11 cellular contexts compared by ENCODE assay signal in the genomic region with DNA sequence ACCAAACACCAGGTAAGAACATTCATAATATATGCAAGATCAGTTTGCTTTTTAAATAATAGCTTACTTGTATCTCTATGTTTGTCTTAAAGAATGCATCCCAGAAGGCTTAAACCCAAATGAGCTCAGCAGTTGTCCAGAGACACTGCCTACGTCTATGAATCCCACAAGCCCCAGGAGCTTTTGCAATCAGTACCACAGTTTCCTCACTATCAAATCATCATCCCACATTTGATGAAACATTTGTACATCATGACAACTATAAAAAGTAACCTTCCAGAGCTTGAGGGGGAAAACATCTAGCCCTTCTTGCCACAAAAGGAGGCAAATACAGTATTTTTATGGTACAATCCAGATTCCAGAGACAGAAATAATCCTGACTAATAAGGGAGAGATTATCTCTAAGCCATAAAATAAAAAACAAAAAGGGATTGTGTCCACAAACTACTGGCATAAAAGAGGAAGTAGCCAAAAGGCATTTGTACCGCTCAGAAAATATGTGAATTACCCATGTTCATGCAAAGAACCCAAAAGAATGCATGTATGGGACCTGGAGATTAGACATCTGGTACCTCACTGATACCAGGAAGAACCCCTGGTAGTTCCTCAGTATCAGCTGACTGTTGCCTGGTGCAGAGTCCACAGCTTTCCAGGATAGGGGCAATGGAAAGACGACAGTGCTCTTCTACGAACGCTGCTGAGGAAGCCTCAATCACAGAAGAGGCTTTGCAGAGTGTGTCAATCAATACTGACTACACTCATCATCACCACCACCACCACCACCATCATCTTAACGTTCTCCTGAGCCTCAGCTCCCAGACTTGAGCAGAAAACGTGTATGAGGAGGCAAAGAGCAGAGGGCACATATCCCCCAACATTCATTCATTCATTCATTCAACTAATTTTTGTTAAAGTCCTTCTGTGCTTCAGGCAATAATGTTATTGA.
A peak's percentile ranks its signal among the peaks of the same experiment; 100 is the strongest.
DNase-seq lines count a peak whose midpoint lies in the region; ATAC-seq and TF ChIP-seq lines count a peak whose summit lies in the region.
"Had no signal": no experiment of that assay in that cellular context is flagged by ENCODE, and none has a peak within 500 bp of the region (broad histone marks: within the 10 kb centered on the region; RNA-seq: fewer than 3 reads in every experiment).

No MANE protein-coding gene starts in this region.

- no peaks in the 10 kb centered on the region; the same call in 1 of the 2 replicates for H3K36me3 Mint-ChIP-seq in HFFc6 (ENCODE audit: low read depth)

- peak overlapping the region in 1 of 2 donors; percentile 19 for H3K4me3 ChIP-seq in tibial artery
- H3K4me3 ChIP-seq: PC-9 had no signal

- peak overlapping the region; percentile 91 for H3K27ac Mint-ChIP-seq in HFFc6

- H3K4me3 Mint-ChIP-seq in HFFc6 = peak overlapping the region; percentile 85
- H3K4me3 Mint-ChIP-seq: neural crest cell had no signal

- H3K9me3 Mint-ChIP-seq in HFFc6 = no peaks in the 10 kb centered on the region

- H3K4me1 ChIP-seq in tibial artery = peaks cover 0 to 29% (median 2%) of the 10 kb centered on the region in 4 donors

- peaks cover 66% of the 10 kb centered on the region for H3K4me1 Mint-ChIP-seq in HFFc6 (ENCODE audit: low read depth)
- H3K4me1 Mint-ChIP-seq: neural crest cell had no signal

- DNase-seq in HFFc6 (peak; percentile 80), amniotic epithelial cell (ENCODE audit: low read depth) (peak; percentile 100), hepatic stellate cell (ENCODE audit: low spot score) (peak; percentile 16), tibial artery (peak in 1 of 2 donors; percentile 44), amniotic stem cell (lab: John Stamatoyannopoulos, UW) (no peak)
- DNase-seq in activated T-cell treated with anti-CD3 and anti-CD28 coated beads, Interleukin-2, amount 50 U/mL, for 1 hour = no peak
- DNase-seq: effector CD8-positive, alpha-beta T cell; PC-9 had no signal

- H3K27me3 Mint-ChIP-seq in HFFc6 (ENCODE audit: insufficient read depth) = no peaks in the 10 kb centered on the region; the same call in none of the 2 replicates

- H3K27me3 ChIP-seq in tibial artery = no peaks in the 10 kb centered on the region

- intact Hi-C loops in tibial artery (cut with DNase I; ENCODE audit: low total_unique reads) = no loop called here

- peak overlapping the region; percentile 48 to 59 for H3K27ac ChIP-seq in tibial artery
- H3K27ac ChIP-seq: PC-9 had no signal

- no peaks in the 10 kb centered on the region for H3K36me3 ChIP-seq in tibial artery

- TF ChIP-seq CTCF in HFFc6 (IDR thresholded peaks at IDR 0.05) (no peak), tibial artery (IDR thresholded peaks at IDR 0.05) (no peak)

- no peak for ATAC-seq in GM21447 (IDR thresholded peaks at IDR 0.05; ENCODE audit: unreplicated experiment)
- no peak for ATAC-seq in HG03342 (IDR thresholded peaks at IDR 0.05; ENCODE audit: unreplicated experiment)

- H3K9me3 ChIP-seq in tibial artery = no peaks in the 10 kb centered on the region

Comparison
In these comparisons a context has a peak if more than half of its experiments do, and no peak if none do; other contexts are left out.
1. DNase-seq: peak in HFFc6 (single experiment), amniotic epithelial cell (single experiment) and hepatic stellate cell (single experiment); none in activated T-cell treated with anti-CD3 and anti-CD28 coated beads, Interleukin-2, amount 50 U/mL, for 1 hour (single experiment) and amniotic stem cell (single experiment).